ENCODE assay signal across 12 cellular contexts in the genomic region with DNA sequence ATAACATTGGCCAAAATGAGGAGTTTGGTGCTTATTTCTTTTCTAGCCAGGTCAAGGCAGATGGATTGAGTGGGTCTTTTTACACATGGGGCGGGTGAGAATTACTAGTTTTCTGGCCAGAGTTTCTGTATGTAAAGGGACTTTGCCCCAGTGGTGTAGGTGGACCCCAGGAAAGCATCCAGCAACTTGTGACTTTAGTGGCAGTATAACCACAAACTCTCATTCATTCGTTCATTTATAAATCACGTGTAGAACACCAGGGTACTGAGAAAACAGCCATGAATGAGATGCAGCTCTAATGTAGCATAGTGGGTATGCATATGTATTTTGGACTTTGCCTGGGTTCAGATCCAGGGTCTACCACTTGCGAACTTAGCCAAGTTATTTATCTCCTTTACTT.
"Had no signal": no experiment of that assay in that cellular context is flagged by ENCODE, and none has a peak within 500 bp of the region (broad histone marks: within the 10 kb centered on the region; RNA-seq: fewer than 3 reads in every experiment).

No MANE protein-coding gene starts in this region.

- H3K27me3 ChIP-seq: esophagus muscularis mucosa, uterus had no signal

- H3K4me3 ChIP-seq: esophagus muscularis mucosa, uterus had no signal

- H3K9me3 Mint-ChIP-seq: activated naive CD4-positive, alpha-beta T cell treated with anti-CD3 and anti-CD28 coated beads, Interleukin-2, amount 10 ng/mL, durations not matched to agents 7 days and 5 days; activated T-helper 2 cell treated with anti-CD3 and anti-CD28 coated beads, Interferon-gamma antibody, Interleukin-2, Interleukin-4, amounts not matched to agents 10 μg/mL and 5 μg/mL and 100 μg/mL, durations not matched to agents 14 hours and 24 hours and 36 hours; nephron progenitor cell had no signal

- H3K4me3 Mint-ChIP-seq: activated naive CD4-positive, alpha-beta T cell treated with anti-CD3 and anti-CD28 coated beads, Interleukin-2, amount 10 ng/mL, durations not matched to agents 7 days and 5 days; nephron progenitor cell had no signal

- H3K27ac ChIP-seq: uterus had no signal

- H3K36me3 ChIP-seq: esophagus muscularis mucosa, uterus had no signal

- H3K9me3 ChIP-seq: esophagus muscularis mucosa, uterus had no signal

- FAIRE-seq: kidney had no signal

- H3K27me3 Mint-ChIP-seq: activated naive CD4-positive, alpha-beta T cell treated with anti-CD3 and anti-CD28 coated beads, Interleukin-2, amount 10 ng/mL, durations not matched to agents 7 days and 5 days had no signal

- ATAC-seq: left ventricle myocardium superior had no signal

- H3K27ac Mint-ChIP-seq: activated naive CD4-positive, alpha-beta T cell treated with anti-CD3 and anti-CD28 coated beads, Interleukin-2, amount 10 ng/mL, durations not matched to agents 7 days and 5 days; activated T-helper 2 cell treated with anti-CD3 and anti-CD28 coated beads, Interferon-gamma antibody, Interleukin-2, Interleukin-4, amounts not matched to agents 10 μg/mL and 5 μg/mL and 100 μg/mL, durations not matched to agents 14 hours and 24 hours and 36 hours; nephron progenitor cell had no signal

- DNase-seq: activated naive CD4-positive, alpha-beta T cell treated with anti-CD3 and anti-CD28 coated beads, Interleukin-2, amount 10 ng/mL, durations not matched to agents 7 days and 5 days; activated T-cell treated with anti-CD3 and anti-CD28 coated beads, Interleukin-2, amount 50 U/mL, for 1 hour; hypothalamus; kidney; left ventricle myocardium superior; mesenchymal stem cell; nephron progenitor cell; stimulated activated CD4-positive, alpha-beta T cell treated with anti-CD3 and anti-CD28 coated beads, Interleukin-12 subunit alpha, Interleukin-12 subunit beta, amount 100 ng/mL, for 4 hours; stimulated activated CD4-positive, alpha-beta T cell treated with anti-CD3 and anti-CD28 coated beads, Interleukin-2, amount 100 ng/mL, for 24 hours; uterus had no signal
